8 cellular contexts compared by ENCODE assay signal in genomic region chr6:37791156-37791919, GRCh38.
DNase-seq lines count a peak whose midpoint lies in the region; ATAC-seq and TF ChIP-seq lines count a peak whose summit lies in the region.

No MANE protein-coding gene starts in this region.

- DNase-seq in AG20443 (ENCODE audit: low spot score) (peak; percentile 98), NCI-H345 treated with DMSO at 0.1 percent for 48 hours (lab: John Stamatoyannopoulos, UW; ENCODE audit: unreplicated experiment) (peak; percentile 86), cardiac fibroblast (ENCODE audit: low read depth in 2 of 2) (peak; percentile 97 to 98), islet precursor cell (peak; percentile 99)
- DNase-seq in activated CD4-positive, CD25-positive, alpha-beta regulatory T cell (lab: John Stamatoyannopoulos, UW): peak; percentile 57 to 76 (median 68)
- DNase-seq in stimulated activated CD4-positive, alpha-beta T cell treated with anti-CD3 and anti-CD28 coated beads, Interleukin-1b, Interleukin-23, amount 100 ng/mL, for 24 hours (ENCODE audit: low read depth in 4 of 4, low spot score in 1 of 4): peak; percentile 53 to 84 (median 68)

- TF ChIP-seq CTCF in cardiac fibroblast (IDR thresholded peaks at IDR 0.05; ENCODE audit: low read depth, low read length): peak; percentile 97

- no peak overlapping the region for H3K4me3 ChIP-seq in cardiac fibroblast (replicated peaks in 1 of 2; ENCODE audit: low read depth in 2 of 2, low read length in 2 of 2)

- ATAC-seq in GM19035 (IDR thresholded peaks at IDR 0.05; ENCODE audit: unreplicated experiment) (peak; percentile 88), HG03378 (IDR thresholded peaks at IDR 0.05; ENCODE audit: unreplicated experiment) (peak; percentile 88)
